27 cellular contexts compared by ENCODE assay signal in the genomic region with DNA sequence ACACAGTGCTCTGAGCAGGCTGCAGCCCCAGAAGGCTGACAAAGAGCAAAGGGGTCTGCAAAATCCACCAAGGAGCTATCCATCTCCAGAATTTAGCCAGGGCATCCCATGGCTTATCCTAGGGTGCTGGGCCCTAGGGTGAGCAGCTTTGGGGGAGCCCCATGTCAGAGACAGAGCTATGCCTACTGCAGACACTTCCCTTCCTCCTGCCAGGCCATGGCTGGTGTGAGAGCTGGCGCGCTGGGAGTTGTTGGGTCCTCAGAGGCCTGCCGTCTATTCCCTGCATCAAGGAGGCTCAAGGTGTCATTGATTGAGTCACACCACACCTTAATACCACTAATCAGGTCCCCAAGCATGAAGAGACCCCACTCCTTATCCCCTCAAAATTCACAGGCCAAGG.
"Had no signal": no experiment of that assay in that cellular context is flagged by ENCODE, and none has a peak within 500 bp of the region (broad histone marks: within the 10 kb centered on the region; RNA-seq: fewer than 3 reads in every experiment).

No MANE protein-coding gene starts in this region.

- H3K36me3 Mint-ChIP-seq: stimulated activated effector memory CD8-positive, alpha-beta T cell treated with anti-CD3 and anti-CD28 coated beads, Interleukin-12 subunit alpha, Interleukin-12 subunit beta, amount 100 ng/mL, for 72 hours; type B pancreatic cell had no signal

- H3K4me1 ChIP-seq: stomach, suprapubic skin, testis, thyroid gland, tibial artery, tibial nerve, transverse colon, upper lobe of left lung, upper lobe of right lung, uterus, vagina had no signal

- ATAC-seq: stimulated activated effector memory CD8-positive, alpha-beta T cell treated with anti-CD3 and anti-CD28 coated beads, Interleukin-12 subunit alpha, Interleukin-12 subunit beta, amount 100 ng/mL, for 72 hours; stimulated activated memory B cell treated with anti-CD40 and anti-IgM and Interleukin-4, amounts not matched to agents 10 μg/mL and 1 μg/mL and 100 μg/mL, for 72 hours; stimulated activated naive CD8-positive, alpha-beta T cell treated with anti-CD3 and anti-CD28 coated beads, Interleukin-15, amount 100 ng/mL, for 72 hours; stimulated activated naive CD8-positive, alpha-beta T cell treated with anti-CD3 and anti-CD28 coated beads, Interleukin-15, Interleukin-2, amounts not matched to agents 100 U/mL and 50 U/mL, for 24 hours; upper lobe of right lung had no signal

- H3K9me3 Mint-ChIP-seq: type B pancreatic cell had no signal

- H3K4me3 ChIP-seq: stomach, suprapubic skin, testis, thoracic aorta, thyroid gland, tibial artery, tibial nerve, transverse colon, upper lobe of left lung, upper lobe of right lung, uterus, vagina had no signal

- H3K27ac ChIP-seq: stomach, suprapubic skin, testis, thoracic aorta, thyroid gland, tibial artery, tibial nerve, transverse colon, upper lobe of left lung, upper lobe of right lung, uterus, vagina had no signal

- H3K27me3 ChIP-seq: stomach, suprapubic skin, testis, thyroid gland, tibial artery, tibial nerve, transverse colon, upper lobe of left lung, upper lobe of right lung, uterus, vagina had no signal

- DNase-seq: stimulated activated CD4-positive, alpha-beta T cell treated with anti-CD3 and anti-CD28 coated beads, Interleukin-2, amount 100 ng/mL, for 48 hours; stimulated activated CD4-positive, alpha-beta T cell treated with anti-CD3 and anti-CD28 coated beads, Interleukin-4, amount 100 ng/mL, for 1 hour; stimulated activated CD4-positive, alpha-beta T cell treated with anti-CD3 and anti-CD28 coated beads, Interleukin-4, amount 100 ng/mL, for 24 hours; stimulated activated CD4-positive, alpha-beta T cell treated with anti-CD3 and anti-CD28 coated beads, Interleukin-4, amount 100 ng/mL, for 4 hours; stimulated activated CD8-positive, alpha-beta memory T cell treated with anti-CD3 and anti-CD28 coated beads, Interleukin-4, amount 100 ng/mL, for 48 hours; stimulated activated naive CD4-positive, alpha-beta T cell; stimulated activated naive CD4-positive, alpha-beta T cell treated with Interleukin-2 at 50 U/mL for 16 hours; stimulated activated naive CD8-positive, alpha-beta T cell treated with anti-CD3 and anti-CD28 coated beads, Interleukin-15, amount 100 ng/mL, for 72 hours; stimulated activated naive CD8-positive, alpha-beta T cell treated with anti-CD3 and anti-CD28 coated beads, Interleukin-15, Interleukin-2, amounts not matched to agents 100 U/mL and 50 U/mL, for 24 hours; stomach; substantia nigra; testis; thyroid gland; tibial artery; transverse colon; trophoblast cell; upper lobe of left lung; upper lobe of right lung; uterus had no signal

- H3K36me3 ChIP-seq: stomach, suprapubic skin, thoracic aorta, thyroid gland, tibial artery, tibial nerve, transverse colon, upper lobe of left lung, upper lobe of right lung, uterus, vagina had no signal

- H3K9me3 ChIP-seq: suprapubic skin, testis, thyroid gland, transverse colon, uterus had no signal

- H3K4me3 Mint-ChIP-seq: stimulated activated effector memory CD8-positive, alpha-beta T cell treated with anti-CD3 and anti-CD28 coated beads, Interleukin-12 subunit alpha, Interleukin-12 subunit beta, amount 100 ng/mL, for 72 hours; stimulated activated memory B cell treated with anti-CD40 and anti-IgM and Interleukin-4, amounts not matched to agents 10 μg/mL and 1 μg/mL and 100 μg/mL, for 72 hours; stimulated activated naive CD8-positive, alpha-beta T cell treated with anti-CD3 and anti-CD28 coated beads, Interleukin-15, amount 100 ng/mL, for 72 hours; stimulated activated naive CD8-positive, alpha-beta T cell treated with anti-CD3 and anti-CD28 coated beads, Interleukin-15, Interleukin-2, amounts not matched to agents 100 ng/mL and 50 ng/mL, for 24 hours; type B pancreatic cell had no signal

- H3K27me3 Mint-ChIP-seq: stimulated activated memory B cell treated with anti-CD40 and anti-IgM and Interleukin-4, amounts not matched to agents 10 μg/mL and 1 μg/mL and 100 μg/mL, for 72 hours; stimulated activated naive CD8-positive, alpha-beta T cell treated with anti-CD3 and anti-CD28 coated beads, Interleukin-15, Interleukin-2, amounts not matched to agents 100 ng/mL and 50 ng/mL, for 24 hours had no signal

- H3K27ac Mint-ChIP-seq: stimulated activated effector memory CD8-positive, alpha-beta T cell treated with anti-CD3 and anti-CD28 coated beads, Interleukin-12 subunit alpha, Interleukin-12 subunit beta, amount 100 ng/mL, for 72 hours; stimulated activated naive CD8-positive, alpha-beta T cell treated with anti-CD3 and anti-CD28 coated beads, Interleukin-15, amount 100 ng/mL, for 72 hours; stimulated activated naive CD8-positive, alpha-beta T cell treated with anti-CD3 and anti-CD28 coated beads, Interleukin-15, Interleukin-2, amounts not matched to agents 100 ng/mL and 50 ng/mL, for 24 hours; type B pancreatic cell had no signal
